In the genomic region with DNA sequence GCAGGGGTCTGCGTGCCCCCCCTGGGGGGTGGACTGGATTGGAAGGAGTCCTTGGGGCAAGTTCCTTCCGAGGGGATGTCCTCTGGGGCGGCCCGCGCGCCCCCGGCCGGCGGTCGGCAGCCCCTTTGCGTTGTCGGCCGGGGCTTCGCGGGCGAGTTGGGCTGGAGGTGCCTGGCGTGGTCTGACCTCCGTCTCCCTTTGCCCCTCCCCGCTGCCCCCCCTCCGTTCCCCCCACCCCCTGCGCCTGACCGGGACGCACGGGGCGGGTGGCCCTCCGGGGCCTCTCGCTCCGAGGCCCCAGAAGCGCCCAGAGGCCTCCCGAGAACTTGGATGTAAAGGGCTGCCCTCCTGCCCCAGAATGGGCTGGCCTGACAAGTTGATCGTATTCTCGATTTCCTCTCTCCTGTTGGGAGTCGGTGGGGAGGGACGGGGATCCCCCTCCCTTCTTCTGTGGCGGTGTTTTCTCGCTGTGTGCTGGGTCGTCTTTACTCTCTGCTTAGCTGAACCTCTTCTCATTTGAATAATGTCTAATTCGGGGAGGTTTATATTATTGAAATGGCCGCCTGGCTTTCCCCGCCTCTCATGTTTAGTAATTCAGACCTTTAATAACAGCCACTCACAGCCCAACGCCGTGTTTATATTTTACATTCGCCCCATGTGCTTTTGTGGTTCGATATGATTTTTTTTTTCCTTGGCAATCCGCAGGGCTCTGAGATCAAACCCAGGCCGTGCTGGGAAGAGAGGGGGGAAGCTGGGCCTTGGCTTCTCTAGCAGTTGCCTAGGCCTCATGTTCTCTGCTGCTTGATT, we compare ENCODE assay signal across 8 cellular contexts. TPM values are rescaled to one million over a fixed set of nuclear protein-coding genes. Genes with fewer than 3 reads are reported as not detected.
DNase-seq lines count a peak whose midpoint lies in the region; ATAC-seq lines count a peak whose summit lies in the region.

No MANE protein-coding gene starts in this region.

- H3K9me3 ChIP-seq in mesodermal cell (ENCODE audit: control insufficient read depth, low read length): no peaks in the 10 kb centered on the region

- H3K36me3 Mint-ChIP-seq in effector memory CD8-positive, alpha-beta T cell (ENCODE audit: insufficient read depth): peaks cover 29% of the 10 kb centered on the region

- H3K27ac Mint-ChIP-seq in effector memory CD8-positive, alpha-beta T cell: peak overlapping the region; percentile 95 to 98

- peaks cover 22 to 43% of the 10 kb centered on the region in 2 donors for H3K4me1 Mint-ChIP-seq in effector memory CD8-positive, alpha-beta T cell (ENCODE audit: low read depth in 2 of 2)

- no peaks in the 10 kb centered on the region for H3K9me3 Mint-ChIP-seq in effector memory CD8-positive, alpha-beta T cell

- H3K36me3 ChIP-seq in mesodermal cell (ENCODE audit: control insufficient read depth, insufficient read depth, low read length): no peaks in the 10 kb centered on the region

- H3K27me3 Mint-ChIP-seq in effector memory CD8-positive, alpha-beta T cell: no peaks in the 10 kb centered on the region

- peaks cover 13% of the 10 kb centered on the region for H3K4me1 ChIP-seq in mesodermal cell (ENCODE audit: control insufficient read depth, insufficient read depth, low read length, poor library complexity, severe bottlenecking)

- ATAC-seq in GM19328 (IDR thresholded peaks at IDR 0.05; ENCODE audit: unreplicated experiment): peak; percentile 46
- ATAC-seq in HG03520 (IDR thresholded peaks at IDR 0.05; ENCODE audit: unreplicated experiment): peak; percentile 51
- ATAC-seq in effector memory CD8-positive, alpha-beta T cell (replicated peaks): peak; percentile 39

- peak overlapping the region; percentile 76 for H3K4me3 ChIP-seq in mesodermal cell (ENCODE audit: extremely low read depth, insufficient read depth, low read length, poor library complexity, severe bottlenecking)

- peak; percentile 80 for DNase-seq in CD1c-positive myeloid dendritic cell (ENCODE audit: extremely low spot score)
- DNase-seq in NCI-H82 treated with DMSO at 0.1 percent for 48 hours (lab: John Stamatoyannopoulos, UW; ENCODE audit: unreplicated experiment): peak; percentile 84
- DNase-seq in activated CD8-positive, alpha-beta memory T cell treated with anti-CD3 and anti-CD28 coated beads for 4 hours (ENCODE audit: low read depth in 2 of 2): peak; percentile 36 to 39
- peak; percentile 52 to 64 (median 53) for DNase-seq in effector memory CD8-positive, alpha-beta T cell
- peak; percentile 16 for DNase-seq in stimulated activated CD8-positive, alpha-beta memory T cell treated with anti-CD3 and anti-CD28 coated beads, Interleukin-15, amount 100 ng/mL, for 24 hours (ENCODE audit: low read depth)

- peak overlapping the region; percentile 89 for H3K27ac ChIP-seq in mesodermal cell (ENCODE audit: low read depth, low read length, severe bottlenecking)

- 0% methylated on average over 8 to 14 of the region's 46 CpGs for WGBS in mesodermal cell (ENCODE audit: insufficient coverage in 2 of 2), 2 experiments

- H3K4me3 Mint-ChIP-seq in effector memory CD8-positive, alpha-beta T cell: peak overlapping the region; percentile 97 to 99

RNA-seq across cellular contexts. Expression of gene POU2F1, which starts 1.3 kb away (rescaled TPM):
- polyA plus RNA-seq in mesodermal cell (2013, experiment 1 of 2): 14.2 TPM
- polyA plus RNA-seq in mesodermal cell (2013, experiment 2 of 2): 9.0 TPM

Comparison
In these comparisons a context has a peak if more than half of its experiments do, and no peak if none do; other contexts are left out.
1. Peak in every context shown above with its lines: DNase-seq, ATAC-seq, H3K4me3 ChIP-seq and H3K27ac ChIP-seq.
2. DNase-seq: peak in every context shown above with its lines; median percentile 84 in NCI-H82 treated with DMSO at 0.1 percent for 48 hours; 80 in CD1c-positive myeloid dendritic cell; 53 in effector memory CD8-positive, alpha-beta T cell; 38 in activated CD8-positive, alpha-beta memory T cell treated with anti-CD3 and anti-CD28 coated beads for 4 hours; 16 in stimulated activated CD8-positive, alpha-beta memory T cell treated with anti-CD3 and anti-CD28 coated beads, Interleukin-15, amount 100 ng/mL, for 24 hours.